In the genomic region with DNA sequence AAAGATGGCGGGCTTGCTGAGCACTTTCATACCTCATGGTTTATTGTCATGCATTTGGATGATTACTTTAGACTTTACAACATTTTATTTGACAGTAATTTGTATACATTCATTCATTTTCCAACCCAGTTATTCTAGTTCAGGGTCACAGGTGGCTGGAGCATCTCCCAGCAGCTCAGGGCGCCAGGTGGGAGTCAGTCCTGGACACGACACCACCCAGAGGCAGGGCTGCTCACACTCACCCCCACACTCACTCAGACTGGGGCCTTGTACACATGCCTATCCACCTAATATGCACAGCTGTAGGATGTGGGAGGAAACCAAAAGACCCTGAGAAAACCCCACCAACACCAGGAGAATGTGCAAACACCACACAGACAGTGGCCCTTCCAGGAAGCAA, we compare ENCODE assay signal across 11 cellular contexts.
"Had no signal": no experiment of that assay in that cellular context is flagged by ENCODE, and none has a peak within 500 bp of the region (broad histone marks: within the 10 kb centered on the region; RNA-seq: fewer than 3 reads in every experiment).

No MANE protein-coding gene starts in this region.

- DNase-seq: GM23248, GOT3, H7, H9, HCEC 1CT, HFFc6 had no signal

- H2AFZ ChIP-seq: GM23248, GM23338 had no signal

- ATAC-seq: GM23338, HCT116 had no signal

- FAIRE-seq: H1, H54 had no signal

- H3K4me3 Mint-ChIP-seq: GM23338, H9, HFFc6 had no signal

- H3K36me3 ChIP-seq: HAP-1 had no signal

- H3K4me3 ChIP-seq: GM23248, GM23338, HAP-1 had no signal

- H3K9ac ChIP-seq: GM23248 had no signal

- H3K27ac Mint-ChIP-seq: GM23338, H9, HFFc6 had no signal

- H3K4me1 ChIP-seq: HAP-1 had no signal

- H3K27ac ChIP-seq: GM23248 had no signal

- H3K4me2 ChIP-seq: GM23338 had no signal

- H3K9me3 Mint-ChIP-seq: GM23338, H9 had no signal

- H3K9me3 ChIP-seq: HAP-1 had no signal
